14 cellular contexts compared by ENCODE assay signal in the genomic region with DNA sequence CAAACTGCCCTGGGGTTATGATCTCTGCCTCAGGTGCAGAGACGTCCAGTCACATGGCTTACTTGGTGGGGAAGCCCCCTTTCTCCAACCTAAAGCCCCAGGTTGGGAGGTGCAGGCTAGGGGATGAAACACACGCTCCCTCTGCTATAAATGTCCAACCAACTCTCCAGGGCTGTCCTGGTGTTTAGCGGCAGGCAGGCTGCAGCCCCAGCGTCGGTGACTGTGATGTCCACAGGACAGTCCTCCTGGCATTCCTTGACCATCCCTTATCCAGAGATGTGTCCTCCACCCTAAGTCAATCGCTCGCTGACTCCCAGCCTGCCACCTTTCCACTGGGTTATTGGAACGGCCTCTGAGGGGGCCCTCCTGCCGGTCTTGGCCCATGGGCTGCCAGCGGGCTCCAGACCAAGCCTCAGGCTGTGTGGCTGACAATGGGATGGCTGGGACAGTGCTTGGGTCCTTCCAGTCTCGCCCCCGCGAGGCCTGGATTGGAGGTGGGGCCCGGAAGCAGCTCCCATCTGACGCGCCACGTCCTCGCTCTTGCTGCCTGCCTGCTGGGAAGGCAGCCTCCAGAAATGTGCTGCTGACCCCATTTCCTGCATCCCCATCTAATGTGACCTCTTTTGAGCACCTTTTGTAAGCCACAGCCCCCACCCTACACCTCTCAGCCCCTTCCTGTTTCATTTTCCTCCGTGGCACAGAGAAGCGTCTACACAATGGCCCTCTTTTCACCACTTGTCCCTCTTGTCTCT.
"Had no signal": no experiment of that assay in that cellular context is flagged by ENCODE, and none has a peak within 500 bp of the region (broad histone marks: within the 10 kb centered on the region; RNA-seq: fewer than 3 reads in every experiment).

No MANE protein-coding gene starts in this region.

- H3K27ac ChIP-seq: breast epithelium, esophagus squamous epithelium, neutrophil, parathyroid adenoma had no signal

- H3K4me1 ChIP-seq: breast epithelium, parathyroid adenoma had no signal

- DNase-seq: activated CD4-positive, alpha-beta T cell treated with anti-CD3 and anti-CD28 coated beads, Interleukin-2, amount 10 ng/mL, durations not matched to agents 24 days and 14 days; activated CD8-positive, alpha-beta T cell treated with anti-CD3 and anti-CD28 coated beads for 36 hours; activated T-cell treated with anti-CD3 and anti-CD28 coated beads, Interleukin-2, amount 50 U/mL, for 24 hours; cerebellar nuclear complex; effector memory CD4-positive, alpha-beta T cell; esophagus squamous epithelium; left colon; stimulated activated naive B cell treated with anti-CD40 and anti-IgM and Interleukin-4, amounts not matched to agents 10 μg/mL and 1 μg/mL and 100 μg/mL, for 72 hours; T1000 had no signal

- ATAC-seq: activated CD8-positive, alpha-beta T cell treated with anti-CD3 and anti-CD28 coated beads for 36 hours; left colon; stimulated activated naive B cell treated with anti-CD40 and anti-IgM and Interleukin-4, amounts not matched to agents 10 μg/mL and 1 μg/mL and 100 μg/mL, for 72 hours had no signal

- H3K9me3 ChIP-seq: breast epithelium, esophagus squamous epithelium, neutrophil had no signal

- H3K27ac Mint-ChIP-seq: activated CD4-positive, alpha-beta T cell treated with anti-CD3 and anti-CD28 coated beads, Interleukin-2, amount 10 ng/mL, durations not matched to agents 24 days and 14 days; activated CD8-positive, alpha-beta T cell treated with anti-CD3 and anti-CD28 coated beads for 36 hours; activated naive CD4-positive, alpha-beta T cell treated with anti-CD3 and anti-CD28 coated beads, Interleukin-2, amount 50 U/mL, for 24 hours; activated T-cell treated with anti-CD3 and anti-CD28 coated beads, Interleukin-2, amount 50 U/mL, for 24 hours; dendritic cell treated with granulocyte-macrophage colony-stimulating factor and Interleukin-4, amounts not matched to agents 40 ng/mL and 50 ng/mL, for 4 days; stimulated activated naive B cell treated with anti-CD40 and anti-IgM and Interleukin-4, amounts not matched to agents 10 μg/mL and 1 μg/mL and 100 μg/mL, for 72 hours had no signal

- H3K36me3 Mint-ChIP-seq: activated naive CD4-positive, alpha-beta T cell treated with anti-CD3 and anti-CD28 coated beads, Interleukin-2, amount 50 U/mL, for 24 hours had no signal

- H3K9me3 Mint-ChIP-seq: activated CD4-positive, alpha-beta T cell treated with anti-CD3 and anti-CD28 coated beads, Interleukin-2, amount 10 ng/mL, durations not matched to agents 24 days and 14 days; activated CD8-positive, alpha-beta T cell treated with anti-CD3 and anti-CD28 coated beads for 36 hours; activated naive CD4-positive, alpha-beta T cell treated with anti-CD3 and anti-CD28 coated beads, Interleukin-2, amount 50 U/mL, for 24 hours; activated T-cell treated with anti-CD3 and anti-CD28 coated beads, Interleukin-2, amount 50 U/mL, for 24 hours; dendritic cell treated with granulocyte-macrophage colony-stimulating factor and Interleukin-4, amounts not matched to agents 40 ng/mL and 50 ng/mL, for 4 days; stimulated activated naive B cell treated with anti-CD40 and anti-IgM and Interleukin-4, amounts not matched to agents 10 μg/mL and 1 μg/mL and 100 μg/mL, for 72 hours had no signal

- H3K4me1 Mint-ChIP-seq: activated CD4-positive, alpha-beta T cell treated with anti-CD3 and anti-CD28 coated beads, Interleukin-2, amount 10 ng/mL, durations not matched to agents 24 days and 14 days; activated naive CD4-positive, alpha-beta T cell treated with anti-CD3 and anti-CD28 coated beads, Interleukin-2, amount 50 U/mL, for 24 hours had no signal

- H3K36me3 ChIP-seq: breast epithelium, esophagus squamous epithelium, neutrophil had no signal

- H3K4me3 ChIP-seq: breast epithelium, esophagus squamous epithelium had no signal

- H3K4me3 Mint-ChIP-seq: activated CD4-positive, alpha-beta T cell treated with anti-CD3 and anti-CD28 coated beads, Interleukin-2, amount 10 ng/mL, durations not matched to agents 24 days and 14 days; activated CD8-positive, alpha-beta T cell treated with anti-CD3 and anti-CD28 coated beads for 36 hours; activated naive CD4-positive, alpha-beta T cell treated with anti-CD3 and anti-CD28 coated beads, Interleukin-2, amount 50 U/mL, for 24 hours; activated T-cell treated with anti-CD3 and anti-CD28 coated beads, Interleukin-2, amount 50 U/mL, for 24 hours; dendritic cell treated with granulocyte-macrophage colony-stimulating factor and Interleukin-4, amounts not matched to agents 40 ng/mL and 50 ng/mL, for 4 days; stimulated activated naive B cell treated with anti-CD40 and anti-IgM and Interleukin-4, amounts not matched to agents 10 μg/mL and 1 μg/mL and 100 μg/mL, for 72 hours had no signal
